Comparison of ENCODE assay signal across 25 cellular contexts in genomic region chr5:31963961-31964360, GRCh38.
DNase-seq lines count a peak whose midpoint lies in the region; ATAC-seq and TF ChIP-seq lines count a peak whose summit lies in the region.
"Had no signal": no experiment of that assay in that cellular context is flagged by ENCODE, and none has a peak within 500 bp of the region (broad histone marks: within the 10 kb centered on the region; RNA-seq: fewer than 3 reads in every experiment).

No MANE protein-coding gene starts in this region.

- H3K9me3 ChIP-seq in heart right ventricle (no peaks in the 10 kb centered on the region), right cardiac atrium (ENCODE audit: control insufficient read depth, low read length) (no peaks in the 10 kb centered on the region), neuronal stem cell (replicated peaks in 1 of 2; ENCODE audit: control insufficient read depth in 2 of 2, insufficient read depth in 1 of 2, low read depth in 1 of 2, low read length in 2 of 2) (peaks cover 0 to 10% of the 10 kb centered on the region in 2 donors), uterus (no peaks in the 10 kb centered on the region)

- DNase-seq in heart right ventricle, result no peak
- no peak for DNase-seq in right cardiac atrium
- peak in 1 of 2 donors; percentile 54 for DNase-seq in foreskin keratinocyte
- DNase-seq in neuronal stem cell (ENCODE audit: low spot score), result no peak
- no peak for DNase-seq in uterus
- DNase-seq in stimulated activated CD4-positive, alpha-beta T cell treated with anti-CD3 and anti-CD28 coated beads, Interleukin-4, amount 100 ng/mL, for 24 hours, result no peak
- no peak for DNase-seq in NOMO-1 (lab: John Stamatoyannopoulos, UW; ENCODE audit: unreplicated experiment in 2 of 2)
- no peak for DNase-seq in NCI-H1105 treated with DMSO at 0.1 percent for 48 hours (lab: John Stamatoyannopoulos, UW)
- DNase-seq: activated B cell treated with CpG ODN at 0.5 μM for 24 hours; activated CD4-positive, alpha-beta T cell treated with anti-CD3 and anti-CD28 coated beads, Interleukin-2, amount 50 U/mL, for 48 hours; activated effector memory CD4-positive, alpha-beta T cell treated with Interleukin-2 at 50 U/mL for 16 hours; CD8-positive, alpha-beta memory T cell; dermis blood vessel endothelial cell; DMS153; H9; hypothalamus; naive B cell; NCI-H1436; NCI-H2171; NCI-H526; RPMI8226; stimulated activated CD4-positive, alpha-beta T cell treated with anti-CD3 and anti-CD28 coated beads, Interleukin-1b, Interleukin-23, amount 100 ng/mL, for 48 hours; T-helper 9 cell had no signal

- no peak overlapping the region for H3K4ac ChIP-seq in neuronal stem cell (ENCODE audit: low read length)

- ATAC-seq in heart right ventricle (no peak), right cardiac atrium (no peak), foreskin keratinocyte (peak; percentile 52)
- ATAC-seq: stimulated activated memory B cell treated with anti-CD40 and anti-IgM and Interleukin-4, amounts not matched to agents 10 μg/mL and 1 μg/mL and 100 μg/mL, for 72 hours had no signal

- no peak for TF ChIP-seq POLR2A in uterus (IDR thresholded peaks at IDR 0.05)

- H3K18ac ChIP-seq in neuronal stem cell (ENCODE audit: low read length), result no peak overlapping the region

- H3K9ac ChIP-seq in neuronal stem cell (ENCODE audit: low read depth, low read length, poor library complexity), result no peak overlapping the region
- H3K9ac ChIP-seq: parathyroid adenoma had no signal

- intact Hi-C loops in heart right ventricle (cut with DNase I), result no loop called here
- intact Hi-C loops in right cardiac atrium (cut with DNase I), result no loop called here
- intact Hi-C loops in uterus (cut with DNase I; ENCODE audit: low total_unique reads), result no loop called here

- H2AFZ ChIP-seq in neuronal stem cell (ENCODE audit: low read length), result peak overlapping the region; percentile 65
- H2AFZ ChIP-seq: parathyroid adenoma had no signal

- no peak overlapping the region for H4K91ac ChIP-seq in neuronal stem cell (ENCODE audit: low read depth, low read length, poor library complexity)

- no peak overlapping the region for H3K4me2 ChIP-seq in neuronal stem cell (ENCODE audit: insufficient read depth, low read length, poor library complexity, severe bottlenecking)

- no peak overlapping the region for H3K4me3 ChIP-seq in heart right ventricle
- no peak overlapping the region for H3K4me3 ChIP-seq in right cardiac atrium (ENCODE audit: low read length)
- no peak overlapping the region for H3K4me3 ChIP-seq in neuronal stem cell (ENCODE audit: low read length in 2 of 2)
- H3K4me3 ChIP-seq in uterus, result no peak overlapping the region

- no peak for TF ChIP-seq CTCF in heart right ventricle (IDR thresholded peaks at IDR 0.05)
- no peak for TF ChIP-seq CTCF in foreskin keratinocyte (conservative IDR thresholded peaks at IDR 0.05)
- TF ChIP-seq CTCF in uterus (IDR thresholded peaks at IDR 0.05), result no peak

- H3K36me3 ChIP-seq in heart right ventricle (no peaks in the 10 kb centered on the region), neuronal stem cell (replicated peaks in 1 of 2; ENCODE audit: control insufficient read depth in 2 of 2, insufficient read depth in 2 of 2, low read length in 2 of 2) (no peaks in the 10 kb centered on the region), uterus (no peaks in the 10 kb centered on the region)

- no peak overlapping the region for H3K14ac ChIP-seq in neuronal stem cell (ENCODE audit: low read length)

- no peak overlapping the region for H2BK120ac ChIP-seq in neuronal stem cell (ENCODE audit: low read depth, low read length)

- WGBS in heart right ventricle, 2 donors, result 74 to 85% methylated on average over 3 of the region's 3 CpGs
- 85% methylated on average over 3 of the region's 3 CpGs for WGBS in right cardiac atrium
- WGBS in neuronal stem cell (ENCODE audit: extremely low coverage in 2 of 2, insufficient read length in 2 of 2, insufficient replicate concordance in 1 of 2), 2 donors, result no CpG with 5 or more reads among the region's 3 CpGs

- no peak overlapping the region for H2BK15ac ChIP-seq in neuronal stem cell (ENCODE audit: low read length)

- H3K27ac ChIP-seq in heart right ventricle (peak overlapping the region in 8 of 10 donors; percentile 58 to 81 (median 74)), right cardiac atrium (ENCODE audit: low read length) (no peak overlapping the region), foreskin keratinocyte (no peak overlapping the region), neuronal stem cell (replicated peaks; ENCODE audit: low read length) (no peak overlapping the region), uterus (peak overlapping the region; percentile 82 to 93)
- H3K27ac ChIP-seq: parathyroid adenoma had no signal

- H3K27me3 ChIP-seq in heart right ventricle (no peaks in the 10 kb centered on the region), right cardiac atrium (ENCODE audit: control insufficient read depth, insufficient read depth) (no peaks in the 10 kb centered on the region), foreskin keratinocyte (no peaks in the 10 kb centered on the region), neuronal stem cell (ENCODE audit: control insufficient read depth in 3 of 3, insufficient read depth in 3 of 3, low read depth in 1 of 3, low read length in 3 of 3) (no peaks in the 10 kb centered on the region), uterus (no peaks in the 10 kb centered on the region)

- H3K4me1 ChIP-seq in heart right ventricle (peaks cover 21 to 58% (median 32%) of the 10 kb centered on the region in 9 donors), right cardiac atrium (ENCODE audit: control insufficient read depth, insufficient read depth, low read length) (peaks cover 8% of the 10 kb centered on the region), foreskin keratinocyte (peaks cover 14% of the 10 kb centered on the region), neuronal stem cell (ENCODE audit: control insufficient read depth in 2 of 2, insufficient read depth in 1 of 2, low read depth in 1 of 2, low read length in 2 of 2) (peaks cover 0 to 8% of the 10 kb centered on the region in 2 donors), uterus (peaks cover 5 to 22% of the 10 kb centered on the region in 2 donors)
- H3K4me1 ChIP-seq: parathyroid adenoma had no signal

- H4K8ac ChIP-seq in neuronal stem cell (ENCODE audit: low read depth, low read length), result no peak overlapping the region

- H3K79me1 ChIP-seq in neuronal stem cell (ENCODE audit: low read depth, low read length), result no peaks in the 10 kb centered on the region

- no peak overlapping the region for H3K23ac ChIP-seq in neuronal stem cell (ENCODE audit: low read depth, low read length, poor library complexity)

- peak overlapping the region; percentile 3 for H2AK5ac ChIP-seq in neuronal stem cell (ENCODE audit: low read depth, low read length)

- no peak overlapping the region for H2BK5ac ChIP-seq in neuronal stem cell (ENCODE audit: low read length)

- H2BK12ac ChIP-seq in neuronal stem cell (ENCODE audit: low read length), result no peak overlapping the region

Comparison
In these comparisons a context has a peak if more than half of its experiments do, and no peak if none do; other contexts are left out.
1. H3K27ac ChIP-seq: peak in heart right ventricle (8 of 10) and uterus (2 of 2); none in right cardiac atrium (single experiment), foreskin keratinocyte (single experiment) and neuronal stem cell (single experiment).